8 cellular contexts compared by ENCODE assay signal in genomic region chr10:29804025-29804852, GRCh38.
A peak's percentile ranks its signal among the peaks of the same experiment; 100 is the strongest.
DNase-seq lines count a peak whose midpoint lies in the region; ATAC-seq and TF ChIP-seq lines count a peak whose summit lies in the region.

No MANE protein-coding gene starts in this region.

- H3K4me1 ChIP-seq in gastroesophageal sphincter: peaks cover 2 to 50% (median 6%) of the 10 kb centered on the region in 3 donors
- H3K4me1 ChIP-seq in smooth muscle cell (ENCODE audit: low read depth): peaks cover 11% of the 10 kb centered on the region

- H3K27me3 ChIP-seq in gastroesophageal sphincter: no peaks in the 10 kb centered on the region
- no peaks in the 10 kb centered on the region for H3K27me3 ChIP-seq in smooth muscle cell (ENCODE audit: low read depth)

- no peaks in the 10 kb centered on the region for H4K20me1 ChIP-seq in smooth muscle cell (ENCODE audit: low read depth)

- no peak overlapping the region for H3K4me3 ChIP-seq in gastroesophageal sphincter
- H3K4me3 ChIP-seq in smooth muscle cell: no peak overlapping the region

- peak overlapping the region; percentile 36 for H2AFZ ChIP-seq in smooth muscle cell (ENCODE audit: low read depth)

- no peak for TF ChIP-seq EP300 in gastroesophageal sphincter (IDR thresholded peaks at IDR 0.05)

- no peaks in the 10 kb centered on the region for H3K79me2 ChIP-seq in smooth muscle cell (ENCODE audit: low read depth)

- ATAC-seq in gastroesophageal sphincter (peak; percentile 78), GM18517 (IDR thresholded peaks at IDR 0.05; ENCODE audit: unreplicated experiment) (no peak), HG03108 (IDR thresholded peaks at IDR 0.05; ENCODE audit: unreplicated experiment) (no peak)

- H3F3A ChIP-seq in smooth muscle cell (ENCODE audit: low read depth): peaks cover 8% of the 10 kb centered on the region

- no peaks in the 10 kb centered on the region for H3K36me3 ChIP-seq in gastroesophageal sphincter
- H3K36me3 ChIP-seq in smooth muscle cell (ENCODE audit: low read depth): no peaks in the 10 kb centered on the region

- WGBS in gastroesophageal sphincter (ENCODE audit: low coverage in 1 of 2), 2 donors: 29 to 58% methylated on average over 2 to 3 of the region's 5 CpGs
- 70% methylated on average over 5 of the region's 5 CpGs for WGBS in smooth muscle cell (ENCODE audit: low lambda C conversion rate)

- H3K9me3 ChIP-seq in gastroesophageal sphincter (no peaks in the 10 kb centered on the region), smooth muscle cell (replicated peaks; ENCODE audit: low read depth) (no peaks in the 10 kb centered on the region)

- DNase-seq in activated T-cell treated with anti-CD3 and anti-CD28 coated beads for 48 hours (ENCODE audit: low read depth): peak; percentile 6
- DNase-seq in activated T-cell treated with anti-CD3 and anti-CD28 coated beads, Interleukin-2, amount 50 U/mL, for 1 hour: no peak
- peak; percentile 62 for DNase-seq in SHP77 treated with DMSO at 0.1 percent for 48 hours (lab: John Stamatoyannopoulos, UW)
- DNase-seq in smooth muscle cell (lab: John Stamatoyannopoulos, UW; ENCODE audit: unreplicated experiment): no peak
- no peak for DNase-seq in UCSD-AML1 (lab: John Stamatoyannopoulos, UW; ENCODE audit: unreplicated experiment)

- H3K27ac ChIP-seq in gastroesophageal sphincter (peak overlapping the region; percentile 35 to 95 (median 68)), smooth muscle cell (ENCODE audit: low read depth) (peak overlapping the region; percentile 86)

- TF ChIP-seq CTCF in gastroesophageal sphincter (IDR thresholded peaks at IDR 0.05) (no peak), smooth muscle cell (IDR thresholded peaks at IDR 0.05; ENCODE audit: borderline replicate concordance, insufficient read depth, poor library complexity, severe bottlenecking) (no peak)

- TF ChIP-seq POLR2A in gastroesophageal sphincter (IDR thresholded peaks at IDR 0.05): no peak

- H3K9ac ChIP-seq in smooth muscle cell (ENCODE audit: low read depth): peak overlapping the region; percentile 50

- H3K4me2 ChIP-seq in smooth muscle cell: peak overlapping the region; percentile 65

Comparison
In these comparisons a context has a peak if more than half of its experiments do, and no peak if none do; other contexts are left out.
1. DNase-seq: peak in activated T-cell treated with anti-CD3 and anti-CD28 coated beads for 48 hours (single experiment) and SHP77 treated with DMSO at 0.1 percent for 48 hours (single experiment); none in activated T-cell treated with anti-CD3 and anti-CD28 coated beads, Interleukin-2, amount 50 U/mL, for 1 hour (single experiment), smooth muscle cell (single experiment) and UCSD-AML1 (single experiment).